1 cellular context compared by ENCODE assay signal in genomic region chr11:76825726-76826396, GRCh38.
TF ChIP-seq lines count a peak whose summit lies in the region.

No MANE protein-coding gene starts in this region.

TF ChIP-seq in K562, 482 proteins besides CTCF, POLR2A, EP300 and RAD21 (continued from another document and continues in another):
- TF ChIP-seq, protein P1, sequence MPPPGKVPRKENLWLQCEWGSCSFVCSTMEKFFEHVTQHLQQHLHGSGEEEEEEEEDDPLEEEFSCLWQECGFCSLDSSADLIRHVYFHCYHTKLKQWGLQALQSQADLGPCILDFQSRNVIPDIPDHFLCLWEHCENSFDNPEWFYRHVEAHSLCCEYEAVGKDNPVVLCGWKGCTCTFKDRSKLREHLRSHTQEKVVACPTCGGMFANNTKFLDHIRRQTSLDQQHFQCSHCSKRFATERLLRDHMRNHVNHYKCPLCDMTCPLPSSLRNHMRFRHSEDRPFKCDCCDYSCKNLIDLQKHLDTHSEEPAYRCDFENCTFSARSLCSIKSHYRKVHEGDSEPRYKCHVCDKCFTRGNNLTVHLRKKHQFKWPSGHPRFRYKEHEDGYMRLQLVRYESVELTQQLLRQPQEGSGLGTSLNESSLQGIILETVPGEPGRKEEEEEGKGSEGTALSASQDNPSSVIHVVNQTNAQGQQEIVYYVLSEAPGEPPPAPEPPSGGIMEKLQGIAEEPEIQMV (tag; conservative IDR thresholded peaks at IDR 0.05; ENCODE audit: low read depth): no peak
- no peak for TF ChIP-seq PURB (CRISPR knock-in tag; IDR thresholded peaks at IDR 0.05; ENCODE audit: low read depth)
- no peak for TF ChIP-seq ASH1L (IDR thresholded peaks at IDR 0.05; ENCODE audit: borderline replicate concordance, low read depth, partially characterized antibody)
- TF ChIP-seq ZNF3 (CRISPR knock-in tag; IDR thresholded peaks at IDR 0.05): no peak
- TF ChIP-seq ZFPM2 (CRISPR knock-in tag; IDR thresholded peaks at IDR 0.05): no peak
- peak; percentile 54; the same call in 1 of the 2 replicates for TF ChIP-seq TOE1 (IDR thresholded peaks at IDR 0.05; ENCODE audit: borderline replicate concordance)
- TF ChIP-seq TOE1 (CRISPR knock-in tag; IDR thresholded peaks at IDR 0.05; ENCODE audit: borderline replicate concordance, low read depth): no peak
- no peak for TF ChIP-seq MBD2 (IDR thresholded peaks at IDR 0.05; ENCODE audit: borderline replicate concordance, low read depth)
- TF ChIP-seq MCM2 (IDR thresholded peaks at IDR 0.05; ENCODE audit: low read depth): no peak
- TF ChIP-seq ZBTB2 (IDR thresholded peaks at IDR 0.05): no peak
- TF ChIP-seq CC2D1A (IDR thresholded peaks at IDR 0.05): peak; percentile 52; the same call in 1 of the 2 replicates
- no peak for TF ChIP-seq POLR2AphosphoS5 (IDR thresholded peaks at IDR 0.05; ENCODE audit: control insufficient read depth, insufficient read depth, low read depth, low read length)
- no peak for TF ChIP-seq KDM5B (IDR thresholded peaks at IDR 0.05; ENCODE audit: insufficient replicate concordance, low read depth, low read length)
- TF ChIP-seq COPS2 (conservative IDR thresholded peaks at IDR 0.05): no peak
- no peak for TF ChIP-seq ZNF436 (CRISPR knock-in tag; IDR thresholded peaks at IDR 0.05)
- TF ChIP-seq HMG20A (CRISPR knock-in tag; conservative IDR thresholded peaks at IDR 0.05): no peak
- no peak for TF ChIP-seq TCF7 (IDR thresholded peaks at IDR 0.05; ENCODE audit: borderline replicate concordance)
- TF ChIP-seq TAF15 (IDR thresholded peaks at IDR 0.05; ENCODE audit: low read depth, low read length): no peak
- no peak for TF ChIP-seq HNRNPH1 (optimal IDR thresholded peaks at IDR 0.05; ENCODE audit: low read depth, low read length)
- TF ChIP-seq, protein P2, sequence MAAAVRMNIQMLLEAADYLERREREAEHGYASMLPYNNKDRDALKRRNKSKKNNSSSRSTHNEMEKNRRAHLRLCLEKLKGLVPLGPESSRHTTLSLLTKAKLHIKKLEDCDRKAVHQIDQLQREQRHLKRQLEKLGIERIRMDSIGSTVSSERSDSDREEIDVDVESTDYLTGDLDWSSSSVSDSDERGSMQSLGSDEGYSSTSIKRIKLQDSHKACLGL (CRISPR knock-in tag; IDR thresholded peaks at IDR 0.05; ENCODE audit: borderline replicate concordance, poor library complexity, severe bottlenecking): no peak
- TF ChIP-seq BRCA1 (IDR thresholded peaks at IDR 0.05): no peak
- TF ChIP-seq BRCA1 (CRISPR knock-in tag; IDR thresholded peaks at IDR 0.05): no peak
- no peak for TF ChIP-seq NUFIP1 (IDR thresholded peaks at IDR 0.05; ENCODE audit: partially characterized antibody)
- peak; percentile 32; the same call in 1 of the 2 replicates for TF ChIP-seq DMBX1 (CRISPR knock-in tag; IDR thresholded peaks at IDR 0.05; ENCODE audit: borderline replicate concordance)
- TF ChIP-seq TFAM (CRISPR knock-in tag; conservative IDR thresholded peaks at IDR 0.05): no peak
- TF ChIP-seq, protein P3, sequence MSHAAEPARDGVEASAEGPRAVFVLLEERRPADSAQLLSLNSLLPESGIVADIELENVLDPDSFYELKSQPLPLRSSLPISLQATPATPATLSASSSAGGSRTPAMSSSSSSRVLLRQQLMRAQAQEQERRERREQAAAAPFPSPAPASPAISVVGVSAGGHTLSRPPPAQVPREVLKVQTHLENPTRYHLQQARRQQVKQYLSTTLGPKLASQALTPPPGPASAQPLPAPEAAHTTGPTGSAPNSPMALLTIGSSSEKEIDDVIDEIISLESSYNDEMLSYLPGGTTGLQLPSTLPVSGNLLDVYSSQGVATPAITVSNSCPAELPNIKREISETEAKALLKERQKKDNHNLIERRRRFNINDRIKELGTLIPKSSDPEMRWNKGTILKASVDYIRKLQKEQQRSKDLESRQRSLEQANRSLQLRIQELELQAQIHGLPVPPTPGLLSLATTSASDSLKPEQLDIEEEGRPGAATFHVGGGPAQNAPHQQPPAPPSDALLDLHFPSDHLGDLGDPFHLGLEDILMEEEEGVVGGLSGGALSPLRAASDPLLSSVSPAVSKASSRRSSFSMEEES (CRISPR knock-in tag; IDR thresholded peaks at IDR 0.05): peak; percentile 72
- no peak for TF ChIP-seq NEUROD1 (IDR thresholded peaks at IDR 0.05; ENCODE audit: borderline replicate concordance, low read depth, low read length, partially characterized antibody)
- TF ChIP-seq, protein P4, sequence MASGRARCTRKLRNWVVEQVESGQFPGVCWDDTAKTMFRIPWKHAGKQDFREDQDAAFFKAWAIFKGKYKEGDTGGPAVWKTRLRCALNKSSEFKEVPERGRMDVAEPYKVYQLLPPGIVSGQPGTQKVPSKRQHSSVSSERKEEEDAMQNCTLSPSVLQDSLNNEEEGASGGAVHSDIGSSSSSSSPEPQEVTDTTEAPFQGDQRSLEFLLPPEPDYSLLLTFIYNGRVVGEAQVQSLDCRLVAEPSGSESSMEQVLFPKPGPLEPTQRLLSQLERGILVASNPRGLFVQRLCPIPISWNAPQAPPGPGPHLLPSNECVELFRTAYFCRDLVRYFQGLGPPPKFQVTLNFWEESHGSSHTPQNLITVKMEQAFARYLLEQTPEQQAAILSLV (tag; IDR thresholded peaks at IDR 0.05): no peak
- TF ChIP-seq ZNF445 (CRISPR knock-in tag; IDR thresholded peaks at IDR 0.05; ENCODE audit: low read depth): no peak
- no peak for TF ChIP-seq SREBF2 (CRISPR knock-in tag; IDR thresholded peaks at IDR 0.05)
- no peak for TF ChIP-seq BHLHE40 (IDR thresholded peaks at IDR 0.05; ENCODE audit: low read length)
- TF ChIP-seq FOXK2 (conservative IDR thresholded peaks at IDR 0.05 in 1 of 2, IDR thresholded peaks at IDR 0.05 in 1 of 2; ENCODE audit: low read depth in 2 of 2): no peak
- no peak for TF ChIP-seq ELF4 (CRISPR knock-in tag; IDR thresholded peaks at IDR 0.05)
- TF ChIP-seq, protein P5, sequence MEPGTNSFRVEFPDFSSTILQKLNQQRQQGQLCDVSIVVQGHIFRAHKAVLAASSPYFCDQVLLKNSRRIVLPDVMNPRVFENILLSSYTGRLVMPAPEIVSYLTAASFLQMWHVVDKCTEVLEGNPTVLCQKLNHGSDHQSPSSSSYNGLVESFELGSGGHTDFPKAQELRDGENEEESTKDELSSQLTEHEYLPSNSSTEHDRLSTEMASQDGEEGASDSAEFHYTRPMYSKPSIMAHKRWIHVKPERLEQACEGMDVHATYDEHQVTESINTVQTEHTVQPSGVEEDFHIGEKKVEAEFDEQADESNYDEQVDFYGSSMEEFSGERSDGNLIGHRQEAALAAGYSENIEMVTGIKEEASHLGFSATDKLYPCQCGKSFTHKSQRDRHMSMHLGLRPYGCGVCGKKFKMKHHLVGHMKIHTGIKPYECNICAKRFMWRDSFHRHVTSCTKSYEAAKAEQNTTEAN (CRISPR knock-in tag; IDR thresholded peaks at IDR 0.05): no peak
- no peak for TF ChIP-seq FOXA3 (CRISPR knock-in tag; conservative IDR thresholded peaks at IDR 0.05 in 1 of 2, IDR thresholded peaks at IDR 0.05 in 1 of 2)
- no peak for TF ChIP-seq PHF20 (IDR thresholded peaks at IDR 0.05; ENCODE audit: partially characterized antibody)
- TF ChIP-seq FUS (optimal IDR thresholded peaks at IDR 0.05; ENCODE audit: low read depth, low read length): no peak
- TF ChIP-seq GMEB1 (CRISPR knock-in tag; IDR thresholded peaks at IDR 0.05): no peak
- TF ChIP-seq ZNF282 (CRISPR knock-in tag; IDR thresholded peaks at IDR 0.05): no peak
- TF ChIP-seq HSF4 (CRISPR knock-in tag; IDR thresholded peaks at IDR 0.05; ENCODE audit: borderline replicate concordance): no peak
- no peak for TF ChIP-seq RBM25 (IDR thresholded peaks at IDR 0.05; ENCODE audit: low read depth, low read length, severe bottlenecking)
- no peak for TF ChIP-seq ZBTB12 (CRISPR knock-in tag; IDR thresholded peaks at IDR 0.05)
- TF ChIP-seq PREB (CRISPR knock-in tag; IDR thresholded peaks at IDR 0.05): no peak
- TF ChIP-seq, protein P6, sequence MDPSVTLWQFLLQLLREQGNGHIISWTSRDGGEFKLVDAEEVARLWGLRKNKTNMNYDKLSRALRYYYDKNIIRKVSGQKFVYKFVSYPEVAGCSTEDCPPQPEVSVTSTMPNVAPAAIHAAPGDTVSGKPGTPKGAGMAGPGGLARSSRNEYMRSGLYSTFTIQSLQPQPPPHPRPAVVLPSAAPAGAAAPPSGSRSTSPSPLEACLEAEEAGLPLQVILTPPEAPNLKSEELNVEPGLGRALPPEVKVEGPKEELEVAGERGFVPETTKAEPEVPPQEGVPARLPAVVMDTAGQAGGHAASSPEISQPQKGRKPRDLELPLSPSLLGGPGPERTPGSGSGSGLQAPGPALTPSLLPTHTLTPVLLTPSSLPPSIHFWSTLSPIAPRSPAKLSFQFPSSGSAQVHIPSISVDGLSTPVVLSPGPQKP (CRISPR knock-in tag; IDR thresholded peaks at IDR 0.05): no peak
- no peak for TF ChIP-seq ZEB2 (IDR thresholded peaks at IDR 0.05)
- TF ChIP-seq HMGN3 (IDR thresholded peaks at IDR 0.05; ENCODE audit: borderline replicate concordance, extremely low read depth, insufficient read length, low read depth, low read length): no peak
- TF ChIP-seq KDM1A (IDR thresholded peaks at IDR 0.05): no peak
- TF ChIP-seq ZKSCAN3 (CRISPR knock-in tag; IDR thresholded peaks at IDR 0.05): no peak
- TF ChIP-seq PHB (CRISPR knock-in tag; IDR thresholded peaks at IDR 0.05): no peak
- no peak for TF ChIP-seq KLF13 (tag; IDR thresholded peaks at IDR 0.05; ENCODE audit: borderline replicate concordance, low read depth)
- TF ChIP-seq ZNF41 (CRISPR knock-in tag; conservative IDR thresholded peaks at IDR 0.05): no peak
- TF ChIP-seq FOS (IDR thresholded peaks at IDR 0.05; ENCODE audit: extremely low read depth, insufficient read length): no peak
- TF ChIP-seq KLF16 (IDR thresholded peaks at IDR 0.05): no peak
- TF ChIP-seq ZNF217 (CRISPR knock-in tag; IDR thresholded peaks at IDR 0.05): no peak
- no peak for TF ChIP-seq BCLAF1 (IDR thresholded peaks at IDR 0.05; ENCODE audit: borderline replicate concordance in 1 of 2, control insufficient read depth in 1 of 2, low read depth in 2 of 2, low read length in 1 of 2)
